1 cellular context compared by ENCODE assay signal in the genomic region with DNA sequence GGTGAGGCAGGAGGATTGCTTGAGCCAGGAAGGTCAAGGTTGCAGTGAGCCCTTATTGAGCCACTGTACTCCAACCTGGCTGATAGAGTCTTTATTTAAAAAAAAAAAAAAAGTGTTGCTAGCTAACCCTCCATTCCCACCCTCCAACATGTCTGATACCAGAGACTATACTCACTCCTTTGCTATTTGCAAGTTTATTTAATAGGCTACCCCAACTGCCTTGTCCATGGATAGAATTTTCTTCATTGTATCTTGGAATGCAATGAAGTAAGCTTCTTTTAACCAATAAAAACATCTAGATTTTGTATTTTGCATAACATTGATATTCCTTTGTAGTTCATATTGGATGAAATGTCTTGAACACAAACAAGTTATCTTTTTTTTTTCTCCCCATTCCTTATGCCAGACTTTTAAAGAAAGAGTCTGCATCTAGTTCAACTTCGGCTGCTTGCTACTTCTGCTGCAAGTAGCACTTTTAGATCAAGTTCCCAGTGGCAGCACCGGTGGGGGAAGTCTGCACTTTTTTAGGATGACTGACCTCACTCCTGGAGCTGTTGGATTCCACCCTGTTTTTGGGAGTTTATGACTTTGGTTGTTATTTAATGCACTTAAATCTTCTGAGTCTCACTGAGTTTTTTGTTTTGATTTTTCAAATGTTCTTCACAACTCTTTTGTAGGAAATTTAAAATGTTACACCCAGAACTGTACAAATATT.
TF ChIP-seq lines count a peak whose summit lies in the region.

No MANE protein-coding gene starts in this region.

TF ChIP-seq in IMR-90, 13 proteins besides CTCF, POLR2A, EP300 and RAD21:
- TF ChIP-seq NFE2L2 (IDR thresholded peaks at IDR 0.05; ENCODE audit: low read depth, low read length) (no peak), FOS (IDR thresholded peaks at IDR 0.05; ENCODE audit: low read depth, low read length) (peak; percentile 24; the same call in 1 of the 2 replicates)
